Comparison of ENCODE assay signal across 11 cellular contexts in the genomic region with DNA sequence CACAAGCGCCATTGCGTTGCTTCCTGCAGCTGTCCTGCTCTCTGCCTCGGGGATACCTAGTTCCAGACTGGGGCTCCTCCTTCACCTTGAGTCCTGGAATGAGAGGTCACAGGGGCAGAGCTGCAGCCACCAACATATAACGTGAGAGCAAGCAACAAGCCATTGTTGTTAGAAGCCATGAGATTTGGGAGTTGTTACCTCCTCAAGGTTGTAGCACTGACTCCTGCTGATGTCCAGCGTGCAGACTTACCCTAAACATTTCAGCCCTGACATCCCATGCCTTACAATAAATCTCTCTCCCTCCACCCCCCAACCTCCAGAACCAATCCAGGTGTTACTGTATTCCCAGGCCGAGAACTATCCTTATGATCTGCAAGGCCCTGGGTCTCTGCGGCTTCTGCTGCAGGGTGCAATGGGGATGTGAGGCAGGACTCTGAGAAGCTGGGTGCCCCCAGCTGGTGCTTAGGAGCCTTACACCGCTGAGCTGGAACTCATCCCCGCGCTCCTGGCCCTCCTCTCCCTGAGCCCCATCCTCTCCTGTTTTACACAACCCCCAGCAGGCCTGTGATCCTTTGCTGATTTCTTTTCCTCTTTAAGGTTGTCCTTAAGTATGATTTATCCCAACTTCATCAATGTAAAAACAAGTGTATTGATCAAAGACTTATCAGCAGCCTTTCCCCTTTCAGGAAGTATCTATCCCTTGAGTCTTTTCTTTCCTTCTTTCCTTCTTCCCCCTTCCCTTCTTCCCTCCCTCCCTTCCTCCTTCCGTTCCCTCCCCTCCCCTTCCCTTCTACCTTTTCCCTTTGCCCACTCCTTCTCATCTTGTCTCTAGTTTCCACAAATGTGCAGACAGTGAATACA.
A peak's percentile ranks its signal among the peaks of the same experiment; 100 is the strongest.
DNase-seq lines count a peak whose midpoint lies in the region; ATAC-seq and TF ChIP-seq lines count a peak whose summit lies in the region.
"Had no signal": no experiment of that assay in that cellular context is flagged by ENCODE, and none has a peak within 500 bp of the region (broad histone marks: within the 10 kb centered on the region; RNA-seq: fewer than 3 reads in every experiment).

No MANE protein-coding gene starts in this region.

- no peaks in the 10 kb centered on the region for H3K36me3 ChIP-seq in vagina

- no peak overlapping the region for H3K4me3 Mint-ChIP-seq in stimulated activated naive CD8-positive, alpha-beta T cell treated with anti-CD3 and anti-CD28 coated beads, Interleukin-15, amount 100 ng/mL, for 72 hours
- H3K4me3 Mint-ChIP-seq: activated T-cell treated with anti-CD3 and anti-CD28 coated beads, Interleukin-2, amount 50 U/mL, for 4 hours; IgD-negative memory B cell had no signal

- peak; percentile 51 for TF ChIP-seq CTCF in WI38 (IDR thresholded peaks at IDR 0.05; ENCODE audit: low read depth, low read length)
- no peak for TF ChIP-seq CTCF in vagina (IDR thresholded peaks at IDR 0.05)

- ATAC-seq in stimulated activated naive CD8-positive, alpha-beta T cell treated with anti-CD3 and anti-CD28 coated beads, Interleukin-15, amount 100 ng/mL, for 72 hours = peak; percentile 46
- ATAC-seq in stimulated activated naive CD8-positive, alpha-beta T cell treated with anti-CD3 and anti-CD28 coated beads, Interleukin-15, Interleukin-2, amounts not matched to agents 100 U/mL and 50 U/mL, for 24 hours = no peak
- ATAC-seq in right cardiac atrium (peak; percentile 72 to 85), GM18520 (IDR thresholded peaks at IDR 0.05; ENCODE audit: unreplicated experiment) (no peak)

- peaks cover 11% of the 10 kb centered on the region for H3K4me1 Mint-ChIP-seq in stimulated activated naive CD8-positive, alpha-beta T cell treated with anti-CD3 and anti-CD28 coated beads, Interleukin-15, amount 100 ng/mL, for 72 hours

- H3K4me1 ChIP-seq in right cardiac atrium (ENCODE audit: control insufficient read depth, insufficient read depth, low read length) = no peaks in the 10 kb centered on the region
- H3K4me1 ChIP-seq in vagina = no peaks in the 10 kb centered on the region

- DNase-seq in stimulated activated naive CD8-positive, alpha-beta T cell treated with anti-CD3 and anti-CD28 coated beads, Interleukin-15, amount 100 ng/mL, for 72 hours = no peak
- DNase-seq in stimulated activated naive CD8-positive, alpha-beta T cell treated with anti-CD3 and anti-CD28 coated beads, Interleukin-15, Interleukin-2, amounts not matched to agents 100 U/mL and 50 U/mL, for 24 hours = no peak
- DNase-seq in right cardiac atrium = peak; percentile 35 to 71 (median 66)
- no peak for DNase-seq in NOMO-1 treated with DMSO at 0.1 percent for 48 hours (lab: John Stamatoyannopoulos, UW; ENCODE audit: unreplicated experiment)
- DNase-seq in vagina (ENCODE audit: extremely low spot score in 2 of 2) = no peak
- DNase-seq in DMS79 (lab: John Stamatoyannopoulos, UW) = no peak
- DNase-seq: activated T-cell treated with anti-CD3 and anti-CD28 coated beads, Interleukin-2, amount 50 U/mL, for 4 hours; mammary epithelial cell had no signal

- no peaks in the 10 kb centered on the region for H3K9me3 ChIP-seq in right cardiac atrium (ENCODE audit: control insufficient read depth, low read length)
- H3K9me3 ChIP-seq in vagina = no peaks in the 10 kb centered on the region

- no peak for TF ChIP-seq POLR2A in vagina (IDR thresholded peaks at IDR 0.05)

- no peak overlapping the region for H3K27ac ChIP-seq in right cardiac atrium (ENCODE audit: low read length)
- no peak overlapping the region for H3K27ac ChIP-seq in vagina

- H3K27me3 Mint-ChIP-seq in stimulated activated naive CD8-positive, alpha-beta T cell treated with anti-CD3 and anti-CD28 coated beads, Interleukin-15, amount 100 ng/mL, for 72 hours = peaks cover 6% of the 10 kb centered on the region

- no peaks in the 10 kb centered on the region for H3K27me3 ChIP-seq in right cardiac atrium (ENCODE audit: control insufficient read depth, insufficient read depth)
- no peaks in the 10 kb centered on the region for H3K27me3 ChIP-seq in vagina

- intact Hi-C loops in right cardiac atrium (cut with DNase I) (loop anchor here in 3 of 4 donors (5.0 kb wide), 1 partner anchor 97 kb away; no protein-coding TSS in a partner anchor), vagina (cut with DNase I) (no loop called here)

- H3K4me3 ChIP-seq in WI38 (ENCODE audit: low read depth, low read length) (no peak overlapping the region), right cardiac atrium (ENCODE audit: low read length) (no peak overlapping the region), vagina (no peak overlapping the region)

- no peak overlapping the region for H3K27ac Mint-ChIP-seq in stimulated activated naive CD8-positive, alpha-beta T cell treated with anti-CD3 and anti-CD28 coated beads, Interleukin-15, amount 100 ng/mL, for 72 hours

- WGBS in right cardiac atrium = 57% methylated on average over 11 of the region's 11 CpGs

- no peaks in the 10 kb centered on the region for H3K9me3 Mint-ChIP-seq in stimulated activated naive CD8-positive, alpha-beta T cell treated with anti-CD3 and anti-CD28 coated beads, Interleukin-15, amount 100 ng/mL, for 72 hours
- H3K9me3 Mint-ChIP-seq: activated T-cell treated with anti-CD3 and anti-CD28 coated beads, Interleukin-2, amount 50 U/mL, for 4 hours; IgD-negative memory B cell had no signal

Comparison
In these comparisons a context has a peak if more than half of its experiments do, and no peak if none do; other contexts are left out.
1. ATAC-seq: peak in stimulated activated naive CD8-positive, alpha-beta T cell treated with anti-CD3 and anti-CD28 coated beads, Interleukin-15, amount 100 ng/mL, for 72 hours (single experiment) and right cardiac atrium (2 of 2); none in stimulated activated naive CD8-positive, alpha-beta T cell treated with anti-CD3 and anti-CD28 coated beads, Interleukin-15, Interleukin-2, amounts not matched to agents 100 U/mL and 50 U/mL, for 24 hours (single experiment) and GM18520 (single experiment).
2. DNase-seq: peak in right cardiac atrium (3 of 3); none in stimulated activated naive CD8-positive, alpha-beta T cell treated with anti-CD3 and anti-CD28 coated beads, Interleukin-15, amount 100 ng/mL, for 72 hours (0 of 2), stimulated activated naive CD8-positive, alpha-beta T cell treated with anti-CD3 and anti-CD28 coated beads, Interleukin-15, Interleukin-2, amounts not matched to agents 100 U/mL and 50 U/mL, for 24 hours (single experiment), NOMO-1 treated with DMSO at 0.1 percent for 48 hours (single experiment), vagina (0 of 2) and DMS79 (single experiment).